ENCODE assay signal across 19 cellular contexts in the genomic region with DNA sequence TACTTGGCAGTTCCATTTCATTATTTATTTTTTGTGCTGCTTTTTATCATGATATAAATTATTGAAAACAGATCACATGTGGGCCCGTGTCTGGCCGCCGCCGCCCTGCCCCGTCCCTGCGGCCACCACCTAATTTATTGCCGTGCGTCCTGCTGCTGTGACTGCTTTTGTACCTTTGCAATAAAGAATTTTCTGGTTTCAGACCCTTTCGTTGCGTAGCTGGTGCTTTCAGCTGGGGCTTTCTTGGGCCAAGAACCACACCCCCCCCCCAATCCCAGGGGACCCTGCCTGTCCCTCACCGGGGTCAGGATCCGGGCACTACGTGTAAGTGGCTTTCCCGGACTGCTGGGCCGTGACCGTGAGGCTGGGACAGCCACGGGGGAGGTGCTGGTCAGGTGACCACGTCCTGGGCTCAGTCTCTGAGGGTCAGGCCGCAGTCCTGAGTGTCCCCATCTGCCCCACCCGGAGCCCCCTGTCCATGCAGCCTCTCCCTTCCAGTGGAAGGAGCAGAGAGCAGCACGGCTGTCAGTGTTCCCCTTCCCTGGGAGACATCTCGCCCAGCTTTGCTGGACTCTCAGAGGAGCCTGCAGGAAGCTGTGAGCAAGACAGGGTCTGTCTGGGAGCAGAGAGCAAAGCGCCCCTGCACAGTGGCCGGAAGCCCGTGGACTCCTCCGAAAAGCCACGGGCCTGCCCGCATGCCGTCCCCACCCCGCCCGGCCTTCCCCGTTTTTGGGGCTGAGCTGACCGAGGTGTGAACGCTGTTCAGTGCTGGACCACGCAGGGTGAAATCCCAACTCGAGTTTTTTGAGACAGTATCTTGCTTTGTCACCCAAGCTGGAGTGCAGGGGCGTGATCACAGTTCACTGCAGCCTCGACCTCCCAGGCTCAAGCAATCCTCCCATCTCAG. TPM values are rescaled to one million over a fixed set of nuclear protein-coding genes. Genes with fewer than 3 reads are reported as not detected.
DNase-seq lines count a peak whose midpoint lies in the region; ATAC-seq, FAIRE-seq and TF ChIP-seq lines count a peak whose summit lies in the region.
"Had no signal": no experiment of that assay in that cellular context is flagged by ENCODE, and none has a peak within 500 bp of the region (broad histone marks: within the 10 kb centered on the region; RNA-seq: fewer than 3 reads in every experiment).

No MANE protein-coding gene starts in this region.

- H3K36me3 Mint-ChIP-seq in CD4-positive, alpha-beta T cell (ENCODE audit: low read depth) = peaks cover 25% of the 10 kb centered on the region

- TF ChIP-seq EP300 in A549 (IDR thresholded peaks at IDR 0.05) = no peak

- intact Hi-C loops in CD4-positive, alpha-beta T cell (cut with DNase I, micrococcal nuclease) = no loop called here
- intact Hi-C loops in mucosa of descending colon (cut with DNase I, micrococcal nuclease) = no loop called here
- intact Hi-C loops in left lung (cut with DNase I) = no loop called here

- no peak overlapping the region for H3K27ac Mint-ChIP-seq in CD4-positive, alpha-beta T cell
- H3K27ac Mint-ChIP-seq: activated naive CD4-positive, alpha-beta T cell treated with anti-CD3 and anti-CD28 coated beads, Interleukin-2, amount 10 ng/mL, durations not matched to agents 7 days and 5 days had no signal

- peak overlapping the region; percentile 1; the same call in 2 of the 3 replicates for H3K4me2 ChIP-seq in A549

- H3K9me3 ChIP-seq in A549 (no peaks in the 10 kb centered on the region), WERI-Rb-1 (ENCODE audit: severe bottlenecking) (no peaks in the 10 kb centered on the region), mucosa of descending colon (no peaks in the 10 kb centered on the region), left lung (no peaks in the 10 kb centered on the region)
- no peaks in the 10 kb centered on the region for H3K9me3 ChIP-seq in CD4-positive, alpha-beta T cell (ENCODE audit: control insufficient read depth, low read length)

- peak overlapping the region; percentile 20 for H3K4me3 Mint-ChIP-seq in CD4-positive, alpha-beta T cell
- H3K4me3 Mint-ChIP-seq: activated naive CD4-positive, alpha-beta T cell treated with anti-CD3 and anti-CD28 coated beads, Interleukin-2, amount 10 ng/mL, durations not matched to agents 7 days and 5 days; activated T-cell treated with anti-CD3 and anti-CD28 coated beads, Interleukin-2, amount 50 U/mL, for 24 hours; HFFc6 had no signal

- WGBS in A549 (ENCODE audit: missing lambda C conversion rate) = 73% methylated on average over 24 of the region's 38 CpGs

- H3K4me3 ChIP-seq in A549 = no peak overlapping the region
- H3K4me3 ChIP-seq in WERI-Rb-1 (ENCODE audit: low read depth, low read length) = no peak overlapping the region
- H3K4me3 ChIP-seq in mucosa of descending colon = no peak overlapping the region
- H3K4me3 ChIP-seq in left lung = no peak overlapping the region

- POLR2A ChIA-PET in A549 (lab: Yijun Ruan, JAX) = interaction anchor here (1.0 to 4.3 kb wide), 2 partner anchors 12 to 35 kb away, joined by 3 to 24 read pairs; partner anchors contain the start of gene TMEM184A
- POLR2A ChIA-PET in CD4-positive, alpha-beta T cell (lab: Charles Lee) = interaction anchor here (0.6 to 0.9 kb wide), 2 partner anchors 11 to 811 kb away, joined by 3 to 4 read pairs; no protein-coding TSS in a partner anchor

- H3K27me3 Mint-ChIP-seq in CD4-positive, alpha-beta T cell = no peaks in the 10 kb centered on the region
- H3K27me3 Mint-ChIP-seq: activated naive CD4-positive, alpha-beta T cell treated with anti-CD3 and anti-CD28 coated beads, Interleukin-2, amount 10 ng/mL, durations not matched to agents 7 days and 5 days; activated T-cell treated with anti-CD3 and anti-CD28 coated beads, Interleukin-2, amount 50 U/mL, for 24 hours had no signal

- H3K36me3 ChIP-seq in WERI-Rb-1 (peaks cover 44% of the 10 kb centered on the region), mucosa of descending colon (ENCODE audit: low read depth) (no peaks in the 10 kb centered on the region), left lung (peaks cover 0 to 72% of the 10 kb centered on the region in 2 donors)

- peak; percentile 0 to 1; a peak in 1 of 6 replicates for ATAC-seq in A549
- ATAC-seq in CD4-positive, alpha-beta T cell (ENCODE audit: poor library complexity) = no peak
- peak; percentile 4 for ATAC-seq in mucosa of descending colon
- no peak for ATAC-seq in HG02798 (IDR thresholded peaks at IDR 0.05; ENCODE audit: poor library complexity, unreplicated experiment)
- no peak for ATAC-seq in left lung
- ATAC-seq in HG03025 (IDR thresholded peaks at IDR 0.05; ENCODE audit: low FRiP score, unreplicated experiment) = no peak

- FAIRE-seq in A549 (lab: Jason Lieb, UNC) = no peak
- FAIRE-seq: colon, D721Med, endothelial cell of umbilical vein had no signal

- peak; percentile 2; the same call in 1 of the 3 replicates for TF ChIP-seq CTCF in A549 (IDR thresholded peaks at IDR 0.05)
- no peak for TF ChIP-seq CTCF in CD4-positive, alpha-beta T cell (IDR thresholded peaks at IDR 0.05)
- TF ChIP-seq CTCF in WERI-Rb-1 (IDR thresholded peaks at IDR 0.05; ENCODE audit: low read depth, low read length) = no peak
- no peak for TF ChIP-seq CTCF in mucosa of descending colon (IDR thresholded peaks at IDR 0.05)
- no peak for TF ChIP-seq CTCF in left lung (IDR thresholded peaks at IDR 0.05)

- TF ChIP-seq POLR2A in A549 (IDR thresholded peaks at IDR 0.05; ENCODE audit: low read length) = peak; percentile 27; the same call in 1 of the 2 replicates

- H3K4me1 Mint-ChIP-seq in CD4-positive, alpha-beta T cell (ENCODE audit: low read depth) = no peaks in the 10 kb centered on the region
- H3K4me1 Mint-ChIP-seq: activated naive CD4-positive, alpha-beta T cell treated with anti-CD3 and anti-CD28 coated beads, Interleukin-2, amount 10 ng/mL, durations not matched to agents 7 days and 5 days had no signal

- H3K9me3 Mint-ChIP-seq in CD4-positive, alpha-beta T cell = no peaks in the 10 kb centered on the region
- H3K9me3 Mint-ChIP-seq: activated naive CD4-positive, alpha-beta T cell treated with anti-CD3 and anti-CD28 coated beads, Interleukin-2, amount 10 ng/mL, durations not matched to agents 7 days and 5 days; activated T-cell treated with anti-CD3 and anti-CD28 coated beads, Interleukin-2, amount 50 U/mL, for 24 hours; HFFc6 had no signal

- DNase-seq in A549 (ENCODE audit: low read depth in 1 of 2, low spot score in 1 of 2) (peak in 1 of 2 experiments; percentile 74), WERI-Rb-1 (peak; percentile 77), mucosa of descending colon (no peak), NCI-H146 (lab: John Stamatoyannopoulos, UW) (no peak), left lung (no peak)
- no peak for DNase-seq in CD4-positive, alpha-beta T cell
- DNase-seq: activated naive CD4-positive, alpha-beta T cell treated with anti-CD3 and anti-CD28 coated beads, Interleukin-2, amount 10 ng/mL, durations not matched to agents 7 days and 5 days; activated T-cell treated with anti-CD3 and anti-CD28 coated beads, Interleukin-2, amount 50 U/mL, for 24 hours; foreskin fibroblast; GDM1; HFFc6; stimulated activated CD4-positive, alpha-beta T cell treated with anti-CD3 and anti-CD28 coated beads, Interleukin-2, amount 100 ng/mL, for 48 hours had no signal

- H3K27me3 ChIP-seq in CD4-positive, alpha-beta T cell (ENCODE audit: control insufficient read depth, insufficient read depth, low read length) = no peaks in the 10 kb centered on the region
- no peaks in the 10 kb centered on the region for H3K27me3 ChIP-seq in WERI-Rb-1 (ENCODE audit: insufficient read depth, low read depth, severe bottlenecking)
- no peaks in the 10 kb centered on the region for H3K27me3 ChIP-seq in left lung

- no peak for TF ChIP-seq RAD21 in A549 (conservative IDR thresholded peaks at IDR 0.05 in 1 of 2, IDR thresholded peaks at IDR 0.05 in 1 of 2)

- H3K27ac ChIP-seq in A549 (peak overlapping the region; percentile 97 to 98), WERI-Rb-1 (peak overlapping the region; percentile 53), left lung (no peak overlapping the region)
- no peak overlapping the region for H3K27ac ChIP-seq in CD4-positive, alpha-beta T cell (ENCODE audit: low read depth, low read length)

- peaks cover 99% of the 10 kb centered on the region for H3K4me1 ChIP-seq in A549
- peaks cover 2% of the 10 kb centered on the region for H3K4me1 ChIP-seq in mucosa of descending colon (ENCODE audit: low read depth)
- peaks cover 8 to 13% of the 10 kb centered on the region in 2 donors for H3K4me1 ChIP-seq in left lung

- CTCF ChIA-PET in A549 (lab: Yijun Ruan, JAX) = interaction anchor here (0.6 to 18.4 kb wide), 6 partner anchors 10 to 38 kb away, joined by 3 to 204 read pairs (median 4); partner anchors contain the start of gene TMEM184A
- CTCF ChIA-PET in CD4-positive, alpha-beta T cell (lab: Charles Lee) = interaction anchor here (1.1 kb wide), 1 partner anchor 13 kb away, joined by 5 read pairs; the partner anchor contains the start of gene TMEM184A

RNA-seq across cellular contexts. Expression of gene MAFK, which starts 12.6 kb away (rescaled TPM):
- polyA plus RNA-seq in A549 (2011; rRNA removed) (61.0 and 67.9 TPM in 2 replicates), A549 (2017; fragmentation: RNase III; extraction: RNeasy Plus Mini Kit Qiagen cat#74134 plus additional on column Dnase treatment) (93.1 to 106 TPM (median 101 TPM) in 3 replicates)
- polyA plus RNA-seq in A549 (2012; cell fraction: cytosol; rRNA removed) = 47.0 and 67.0 TPM in 2 replicates
- polyA plus RNA-seq in A549 (2012; cell fraction: nucleus; rRNA removed) = 433 and 488 TPM in 2 replicates
- 25.5 and 36.5 TPM in 2 replicates for polyA minus RNA-seq in A549 (2011; rRNA and poly(A)+ RNA removed)
- 10 to 100 TPM; 60.1 to 65.0 TPM for total RNA-seq in CD4-positive, alpha-beta T cell
- total RNA-seq in mucosa of descending colon (10 to 100 TPM; 43.6 to 66.2 (median 52.2) TPM), left lung (10 to 100 TPM; 36.8 to 49.7 TPM)

RNA-seq across cellular contexts. Expression of gene TMEM184A, which starts 12.9 kb away (rescaled TPM):
- polyA plus RNA-seq in A549 (2011; rRNA removed) (18.4 and 22.0 TPM in 2 replicates), A549 (2017; fragmentation: RNase III; extraction: RNeasy Plus Mini Kit Qiagen cat#74134 plus additional on column Dnase treatment) (14.3 to 16.1 TPM (median 15.8 TPM) in 3 replicates)
- 22.6 and 32.6 TPM in 2 replicates for polyA plus RNA-seq in A549 (2012; cell fraction: cytosol; rRNA removed)
- polyA plus RNA-seq in A549 (2012; cell fraction: nucleus; rRNA removed) = 86.6 and 140 TPM in 2 replicates
- polyA minus RNA-seq in A549 (2011; rRNA and poly(A)+ RNA removed) = 51.8 and 53.5 TPM in 2 replicates
- under 1 TPM in 1 of 2 experiments, not detected in 1; 0.06 TPM for total RNA-seq in CD4-positive, alpha-beta T cell
- total RNA-seq in mucosa of descending colon (10 to 100 TPM; 36.7 to 87.9 (median 66.0) TPM), left lung (1 to 10 TPM; 7.9 to 9.7 TPM)
- total RNA-seq: endothelial cell of umbilical vein, RPMI7951, skeletal muscle tissue had no signal

RNA-seq across cellular contexts. Expression of gene PSMG3, which starts 26.7 kb away (rescaled TPM):
- 83.9 and 89.3 TPM in 2 replicates for polyA plus RNA-seq in A549 (2011; rRNA removed)
- 158 and 161 TPM in 2 replicates for polyA plus RNA-seq in A549 (2012; cell fraction: cytosol; rRNA removed)
- 102 and 111 TPM in 2 replicates for polyA plus RNA-seq in A549 (2012; cell fraction: nucleus; rRNA removed)
- polyA plus RNA-seq in A549 (2017; fragmentation: RNase III; extraction: RNeasy Plus Mini Kit Qiagen cat#74134 plus additional on column Dnase treatment) = 75.9 to 81.0 TPM (median 78.3 TPM) in 3 replicates
- polyA minus RNA-seq in A549 (2011; rRNA and poly(A)+ RNA removed) = 22.6 and 32.9 TPM in 2 replicates
- 10 to 100 TPM; 13.3 to 13.8 TPM for total RNA-seq in CD4-positive, alpha-beta T cell
- 10 to 100 TPM; 22.6 to 26.0 (median 22.9) TPM for total RNA-seq in mucosa of descending colon
- total RNA-seq in left lung = 10 to 100 TPM; 22.4 to 25.3 TPM

RNA-seq across cellular contexts. Expression of gene INTS1, which starts 38.9 kb away (rescaled TPM):
- polyA plus RNA-seq in A549 (2011; rRNA removed) = 14.6 and 18.4 TPM in 2 replicates
- 50.9 and 73.0 TPM in 2 replicates for polyA plus RNA-seq in A549 (2012; cell fraction: cytosol; rRNA removed)
- 263 and 419 TPM in 2 replicates for polyA plus RNA-seq in A549 (2012; cell fraction: nucleus; rRNA removed)
- 48.0 to 48.7 TPM (median 48.1 TPM) in 3 replicates for polyA plus RNA-seq in A549 (2017; fragmentation: RNase III; extraction: RNeasy Plus Mini Kit Qiagen cat#74134 plus additional on column Dnase treatment)
- 28.4 and 51.5 TPM in 2 replicates for polyA minus RNA-seq in A549 (2011; rRNA and poly(A)+ RNA removed)
- total RNA-seq in CD4-positive, alpha-beta T cell = 10 to 100 TPM; 91.0 to 91.5 TPM
- 10 to 100 TPM; 79.6 to 94.3 (median 88.0) TPM for total RNA-seq in mucosa of descending colon
- total RNA-seq in left lung = 10 to 100 TPM; 70.1 to 80.9 TPM

Comparison
In these comparisons a context has a peak if more than half of its experiments do, and no peak if none do; other contexts are left out.
1. ATAC-seq: peak in A549 (2 of 2) and mucosa of descending colon (single experiment); none in CD4-positive, alpha-beta T cell (single experiment), HG02798 (single experiment), left lung (single experiment) and HG03025 (single experiment).
2. H3K27ac ChIP-seq: peak in A549 (2 of 2) and WERI-Rb-1 (single experiment); none in CD4-positive, alpha-beta T cell (single experiment) and left lung (0 of 2).
3. RNA of gene TMEM184A, which starts 12.9 kb away (total RNA-seq): 36.7 to 87.9 TPM in mucosa of descending colon and 7.9 to 9.7 TPM in left lung; 0.06 TPM in CD4-positive, alpha-beta T cell; every median in the first group is over 4 times any median in the second.